In the genomic region with DNA sequence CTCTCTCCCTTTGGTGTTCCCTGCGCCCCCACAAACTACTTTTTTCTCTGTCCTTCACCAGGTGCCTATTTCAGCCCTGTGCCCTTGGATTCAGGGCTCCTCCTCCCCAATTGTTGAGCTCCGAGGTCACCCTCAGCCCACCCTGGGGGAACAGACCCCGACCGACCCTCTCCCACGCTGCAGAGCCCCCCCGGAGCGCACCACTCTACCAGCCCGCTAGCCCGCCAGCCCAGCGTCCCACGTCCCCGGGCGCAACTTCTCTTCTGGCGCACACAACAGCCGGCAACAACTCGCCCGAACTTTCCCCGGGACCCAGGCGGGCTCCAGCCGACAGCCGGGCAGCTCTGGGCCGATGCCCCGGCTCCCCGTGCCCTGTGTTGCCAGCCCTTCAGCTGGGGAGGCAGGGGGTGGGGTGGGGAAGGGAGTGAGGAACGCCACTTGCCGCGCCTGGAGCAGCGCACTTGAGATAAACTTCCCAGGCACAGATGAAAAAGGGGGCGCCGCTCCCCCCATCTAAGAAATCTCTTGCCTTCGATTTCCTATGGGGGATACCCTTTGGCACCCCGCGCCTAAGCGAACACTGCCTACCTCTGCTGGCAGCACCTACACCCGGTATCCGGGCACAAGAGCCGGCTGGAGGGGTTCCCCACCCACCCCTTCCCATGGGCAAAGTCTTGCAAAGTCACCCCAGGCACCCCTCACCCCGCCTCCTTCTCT, we compare ENCODE assay signal across 2 cellular contexts.
A peak's percentile ranks its signal among the peaks of the same experiment; 100 is the strongest.
TF ChIP-seq lines count a peak whose summit lies in the region.

No MANE protein-coding gene starts in this region.

TF ChIP-seq in A549, 52 proteins besides CTCF, POLR2A, EP300 and RAD21 (continued from another document):
- TF ChIP-seq REST (IDR thresholded peaks at IDR 0.05) (no peak), PHF8 (IDR thresholded peaks at IDR 0.05; ENCODE audit: borderline replicate concordance, low read depth) (no peak), KDM5A (IDR thresholded peaks at IDR 0.05) (no peak), RNF2 (IDR thresholded peaks at IDR 0.05; ENCODE audit: borderline replicate concordance, low read depth) (no peak), HOXB5 (CRISPR knock-in tag; IDR thresholded peaks at IDR 0.05) (no peak), EHMT2 (IDR thresholded peaks at IDR 0.05; ENCODE audit: low read depth) (no peak)

TF ChIP-seq in HEK293, 187 proteins besides CTCF, POLR2A, EP300 and RAD21 (continued from another document and continues in another):
- TF ChIP-seq, protein P1, sequence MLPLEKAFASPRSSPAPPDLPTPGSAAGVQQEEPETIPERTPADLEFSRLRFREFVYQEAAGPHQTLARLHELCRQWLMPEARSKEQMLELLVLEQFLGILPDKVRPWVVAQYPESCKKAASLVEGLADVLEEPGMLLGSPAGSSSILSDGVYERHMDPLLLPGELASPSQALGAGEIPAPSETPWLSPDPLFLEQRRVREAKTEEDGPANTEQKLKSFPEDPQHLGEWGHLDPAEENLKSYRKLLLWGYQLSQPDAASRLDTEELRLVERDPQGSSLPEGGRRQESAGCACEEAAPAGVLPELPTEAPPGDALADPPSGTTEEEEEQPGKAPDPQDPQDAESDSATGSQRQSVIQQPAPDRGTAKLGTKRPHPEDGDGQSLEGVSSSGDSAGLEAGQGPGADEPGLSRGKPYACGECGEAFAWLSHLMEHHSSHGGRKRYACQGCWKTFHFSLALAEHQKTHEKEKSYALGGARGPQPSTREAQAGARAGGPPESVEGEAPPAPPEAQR (tag by site-specific recombination; IDR thresholded peaks at IDR 0.05) = no peak
- TF ChIP-seq, protein P2, sequence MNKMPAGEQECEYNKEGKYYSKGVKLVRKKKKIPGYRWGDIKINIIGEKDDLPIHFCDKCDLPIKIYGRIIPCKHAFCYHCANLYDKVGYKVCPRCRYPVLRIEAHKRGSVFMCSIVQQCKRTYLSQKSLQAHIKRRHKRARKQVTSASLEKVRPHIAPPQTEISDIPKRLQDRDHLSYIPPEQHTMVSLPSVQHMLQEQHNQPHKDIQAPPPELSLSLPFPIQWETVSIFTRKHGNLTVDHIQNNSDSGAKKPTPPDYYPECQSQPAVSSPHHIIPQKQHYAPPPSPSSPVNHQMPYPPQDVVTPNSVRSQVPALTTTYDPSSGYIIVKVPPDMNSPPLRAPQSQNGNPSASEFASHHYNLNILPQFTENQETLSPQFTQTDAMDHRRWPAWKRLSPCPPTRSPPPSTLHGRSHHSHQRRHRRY (tag by site-specific recombination; IDR thresholded peaks at IDR 0.05) = no peak
- TF ChIP-seq ZNF530 (tag by site-specific recombination; IDR thresholded peaks at IDR 0.05; ENCODE audit: low read depth) (no peak), ZNF555 (tag by site-specific recombination; conservative IDR thresholded peaks at IDR 0.05) (no peak), ZBTB49 (tag by site-specific recombination; IDR thresholded peaks at IDR 0.05; ENCODE audit: low read depth) (no peak), ZBTB8A (tag by site-specific recombination; IDR thresholded peaks at IDR 0.05) (peak; percentile 97), ZFP69B (tag by site-specific recombination; IDR thresholded peaks at IDR 0.05) (no peak), HIC1 (tag by site-specific recombination; IDR thresholded peaks at IDR 0.05) (peak; percentile 95), ZNF707 (tag by site-specific recombination; IDR thresholded peaks at IDR 0.05) (no peak), ZNF23 (tag by site-specific recombination; IDR thresholded peaks at IDR 0.05; ENCODE audit: borderline replicate concordance) (no peak), ELK4 (IDR thresholded peaks at IDR 0.05; ENCODE audit: borderline replicate concordance, low read depth, low read length) (no peak), ZNF433 (tag by site-specific recombination; IDR thresholded peaks at IDR 0.05; ENCODE audit: low read depth) (no peak), ZNF610 (tag by site-specific recombination; IDR thresholded peaks at IDR 0.05; ENCODE audit: borderline replicate concordance) (no peak), ZNF629 (tag by site-specific recombination; IDR thresholded peaks at IDR 0.05) (no peak), ZNF214 (tag by site-specific recombination; IDR thresholded peaks at IDR 0.05; ENCODE audit: borderline replicate concordance) (no peak), ZNF341 (tag by site-specific recombination; IDR thresholded peaks at IDR 0.05; ENCODE audit: low read depth) (peak; percentile 38), ZNF211 (tag by site-specific recombination; IDR thresholded peaks at IDR 0.05; ENCODE audit: low read depth) (no peak), SCRT1 (tag by site-specific recombination; IDR thresholded peaks at IDR 0.05; ENCODE audit: borderline replicate concordance) (no peak), ZBTB6 (tag by site-specific recombination; IDR thresholded peaks at IDR 0.05) (no peak), ZNF155 (tag by site-specific recombination; IDR thresholded peaks at IDR 0.05) (no peak), ZSCAN4 (tag by site-specific recombination; IDR thresholded peaks at IDR 0.05) (peak; percentile 58), ZIC2 (tag by site-specific recombination; IDR thresholded peaks at IDR 0.05) (peak; percentile 60), IKZF3 (tag by site-specific recombination; IDR thresholded peaks at IDR 0.05) (no peak), ZNF560 (tag by site-specific recombination; IDR thresholded peaks at IDR 0.05; ENCODE audit: borderline replicate concordance) (no peak), ZNF404 (tag by site-specific recombination; IDR thresholded peaks at IDR 0.05) (no peak), KLF7 (tag by site-specific recombination; IDR thresholded peaks at IDR 0.05; ENCODE audit: borderline replicate concordance) (no peak), BCL11B (tag by site-specific recombination; IDR thresholded peaks at IDR 0.05; ENCODE audit: low read depth) (no peak), ZEB2 (tag by site-specific recombination; IDR thresholded peaks at IDR 0.05) (peak; percentile 77), ZFP37 (tag by site-specific recombination; IDR thresholded peaks at IDR 0.05) (no peak), SETDB1 (IDR thresholded peaks at IDR 0.05; ENCODE audit: insufficient read length, low read length) (no peak), ZNF184 (tag by site-specific recombination; IDR thresholded peaks at IDR 0.05) (no peak), ZNF654 (tag by site-specific recombination; IDR thresholded peaks at IDR 0.05; ENCODE audit: low read depth) (no peak)
- TF ChIP-seq, protein P3, sequence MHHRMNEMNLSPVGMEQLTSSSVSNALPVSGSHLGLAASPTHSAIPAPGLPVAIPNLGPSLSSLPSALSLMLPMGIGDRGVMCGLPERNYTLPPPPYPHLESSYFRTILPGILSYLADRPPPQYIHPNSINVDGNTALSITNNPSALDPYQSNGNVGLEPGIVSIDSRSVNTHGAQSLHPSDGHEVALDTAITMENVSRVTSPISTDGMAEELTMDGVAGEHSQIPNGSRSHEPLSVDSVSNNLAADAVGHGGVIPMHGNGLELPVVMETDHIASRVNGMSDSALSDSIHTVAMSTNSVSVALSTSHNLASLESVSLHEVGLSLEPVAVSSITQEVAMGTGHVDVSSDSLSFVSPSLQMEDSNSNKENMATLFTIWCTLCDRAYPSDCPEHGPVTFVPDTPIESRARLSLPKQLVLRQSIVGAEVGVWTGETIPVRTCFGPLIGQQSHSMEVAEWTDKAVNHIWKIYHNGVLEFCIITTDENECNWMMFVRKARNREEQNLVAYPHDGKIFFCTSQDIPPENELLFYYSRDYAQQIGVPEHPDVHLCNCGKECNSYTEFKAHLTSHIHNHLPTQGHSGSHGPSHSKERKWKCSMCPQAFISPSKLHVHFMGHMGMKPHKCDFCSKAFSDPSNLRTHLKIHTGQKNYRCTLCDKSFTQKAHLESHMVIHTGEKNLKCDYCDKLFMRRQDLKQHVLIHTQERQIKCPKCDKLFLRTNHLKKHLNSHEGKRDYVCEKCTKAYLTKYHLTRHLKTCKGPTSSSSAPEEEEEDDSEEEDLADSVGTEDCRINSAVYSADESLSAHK (tag by site-specific recombination; IDR thresholded peaks at IDR 0.05) = no peak
- TF ChIP-seq, protein P4, sequence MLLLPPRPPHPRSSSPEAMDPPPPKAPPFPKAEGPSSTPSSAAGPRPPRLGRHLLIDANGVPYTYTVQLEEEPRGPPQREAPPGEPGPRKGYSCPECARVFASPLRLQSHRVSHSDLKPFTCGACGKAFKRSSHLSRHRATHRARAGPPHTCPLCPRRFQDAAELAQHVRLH (tag by site-specific recombination; IDR thresholded peaks at IDR 0.05) = no peak
- TF ChIP-seq, protein P5, sequence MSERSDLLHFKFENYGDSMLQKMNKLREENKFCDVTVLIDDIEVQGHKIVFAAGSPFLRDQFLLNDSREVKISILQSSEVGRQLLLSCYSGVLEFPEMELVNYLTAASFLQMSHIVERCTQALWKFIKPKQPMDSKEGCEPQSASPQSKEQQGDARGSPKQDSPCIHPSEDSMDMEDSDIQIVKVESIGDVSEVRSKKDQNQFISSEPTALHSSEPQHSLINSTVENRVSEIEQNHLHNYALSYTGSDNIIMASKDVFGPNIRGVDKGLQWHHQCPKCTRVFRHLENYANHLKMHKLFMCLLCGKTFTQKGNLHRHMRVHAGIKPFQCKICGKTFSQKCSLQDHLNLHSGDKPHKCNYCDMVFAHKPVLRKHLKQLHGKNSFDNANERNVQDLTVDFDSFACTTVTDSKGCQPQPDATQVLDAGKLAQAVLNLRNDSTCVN (tag by site-specific recombination; optimal IDR thresholded peaks at IDR 0.05) = peak; percentile 43
